In the genomic region with DNA sequence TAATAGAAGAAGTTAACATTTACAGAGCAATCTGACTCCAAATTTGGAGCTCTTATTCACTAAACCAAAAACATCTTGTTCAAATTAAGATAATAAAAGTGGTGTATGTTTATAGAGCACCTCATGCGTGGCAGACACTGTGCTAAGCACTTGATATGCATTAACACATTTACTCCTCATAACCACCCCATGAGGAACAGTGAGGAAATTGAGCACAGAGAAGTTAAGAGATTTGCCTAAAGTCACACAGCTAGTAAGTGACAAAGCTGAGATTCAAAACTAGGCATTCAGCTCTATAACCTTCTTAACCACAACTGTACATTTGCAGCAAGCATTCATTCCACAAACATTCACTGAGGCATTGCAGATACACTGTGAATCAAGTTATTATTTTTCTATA, we compare ENCODE assay signal across 1 cellular context.
TF ChIP-seq lines count a peak whose summit lies in the region.

No MANE protein-coding gene starts in this region.

TF ChIP-seq in K562, 482 proteins besides CTCF, POLR2A, EP300 and RAD21 (continued from another document):
- no peak for TF ChIP-seq POLR3G (IDR thresholded peaks at IDR 0.05; ENCODE audit: extremely low read depth, insufficient read length, insufficient replicate concordance)
- TF ChIP-seq RBM25 (IDR thresholded peaks at IDR 0.05; ENCODE audit: low read depth, low read length, severe bottlenecking): peak; percentile 28
- TF ChIP-seq, protein P1, sequence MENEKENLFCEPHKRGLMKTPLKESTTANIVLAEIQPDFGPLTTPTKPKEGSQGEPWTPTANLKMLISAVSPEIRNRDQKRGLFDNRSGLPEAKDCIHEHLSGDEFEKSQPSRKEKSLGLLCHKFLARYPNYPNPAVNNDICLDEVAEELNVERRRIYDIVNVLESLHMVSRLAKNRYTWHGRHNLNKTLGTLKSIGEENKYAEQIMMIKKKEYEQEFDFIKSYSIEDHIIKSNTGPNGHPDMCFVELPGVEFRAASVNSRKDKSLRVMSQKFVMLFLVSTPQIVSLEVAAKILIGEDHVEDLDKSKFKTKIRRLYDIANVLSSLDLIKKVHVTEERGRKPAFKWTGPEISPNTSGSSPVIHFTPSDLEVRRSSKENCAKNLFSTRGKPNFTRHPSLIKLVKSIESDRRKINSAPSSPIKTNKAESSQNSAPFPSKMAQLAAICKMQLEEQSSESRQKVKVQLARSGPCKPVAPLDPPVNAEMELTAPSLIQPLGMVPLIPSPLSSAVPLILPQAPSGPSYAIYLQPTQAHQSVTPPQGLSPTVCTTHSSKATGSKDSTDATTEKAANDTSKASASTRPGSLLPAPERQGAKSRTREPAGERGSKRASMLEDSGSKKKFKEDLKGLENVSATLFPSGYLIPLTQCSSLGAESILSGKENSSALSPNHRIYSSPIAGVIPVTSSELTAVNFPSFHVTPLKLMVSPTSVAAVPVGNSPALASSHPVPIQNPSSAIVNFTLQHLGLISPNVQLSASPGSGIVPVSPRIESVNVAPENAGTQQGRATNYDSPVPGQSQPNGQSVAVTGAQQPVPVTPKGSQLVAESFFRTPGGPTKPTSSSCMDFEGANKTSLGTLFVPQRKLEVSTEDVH (IDR thresholded peaks at IDR 0.05; ENCODE audit: low read depth, partially characterized antibody): no peak
- no peak for TF ChIP-seq HDGF (IDR thresholded peaks at IDR 0.05)
